12 cellular contexts compared by ENCODE assay signal in genomic region chr1:1426496-1426960, GRCh38. TPM values are rescaled to one million over a fixed set of nuclear protein-coding genes. Genes with fewer than 3 reads are reported as not detected.
DNase-seq lines count a peak whose midpoint lies in the region; TF ChIP-seq lines count a peak whose summit lies in the region.
"Had no signal": no experiment of that assay in that cellular context is flagged by ENCODE, and none has a peak within 500 bp of the region (broad histone marks: within the 10 kb centered on the region; RNA-seq: fewer than 3 reads in every experiment).

No MANE protein-coding gene starts in this region.

- POLR2A ChIA-PET in RWPE1 (lab: Yijun Ruan, JAX; ENCODE audit: low non-redundant PET) = no interaction called here

- H3K27me3 ChIP-seq in colonic mucosa = peaks cover 7% of the 10 kb centered on the region

- TF ChIP-seq CTCF in RWPE1 (conservative IDR thresholded peaks at IDR 0.05; ENCODE audit: low read depth) (no peak), progenitor cell of endocrine pancreas (IDR thresholded peaks at IDR 0.05; ENCODE audit: unreplicated experiment) (no peak), colonic mucosa (IDR thresholded peaks at IDR 0.05) (no peak)

- no peaks in the 10 kb centered on the region for H3K9me3 ChIP-seq in colonic mucosa
- H3K9me3 ChIP-seq: heart right ventricle, thoracic aorta had no signal

- no peaks in the 10 kb centered on the region for H3K36me3 Mint-ChIP-seq in progenitor cell of endocrine pancreas (ENCODE audit: insufficient read depth)

- H3K27me3 Mint-ChIP-seq in progenitor cell of endocrine pancreas = peaks cover 6% of the 10 kb centered on the region

- H3K9ac ChIP-seq in colonic mucosa (ENCODE audit: low read depth in 2 of 2, low read length in 2 of 2) = no peak overlapping the region

- H3K4me3 ChIP-seq in colonic mucosa = no peak overlapping the region
- H3K4me3 ChIP-seq: lung, thoracic aorta had no signal

- H3K4me1 ChIP-seq in colonic mucosa = no peaks in the 10 kb centered on the region

- no peak overlapping the region for H3K27ac Mint-ChIP-seq in progenitor cell of endocrine pancreas

- no peaks in the 10 kb centered on the region for H3K9me3 Mint-ChIP-seq in progenitor cell of endocrine pancreas (ENCODE audit: low read depth)

- intact Hi-C loops in colonic mucosa (cut with DNase I) = no loop called here

- H3K36me3 ChIP-seq in colonic mucosa = no peaks in the 10 kb centered on the region
- H3K36me3 ChIP-seq: heart right ventricle, thoracic aorta had no signal

- peaks cover 14% of the 10 kb centered on the region for H3K4me1 Mint-ChIP-seq in progenitor cell of endocrine pancreas (ENCODE audit: low read depth)

- H3K27ac ChIP-seq in RWPE1 (peak overlapping the region; percentile 75), colonic mucosa (no peak overlapping the region)
- H3K27ac ChIP-seq: heart right ventricle, thoracic aorta had no signal

- CTCF ChIA-PET in RWPE1 (lab: Yijun Ruan, JAX) = no interaction called here

- DNase-seq in DMS53 (lab: John Stamatoyannopoulos, UW) = peak; percentile 74
- no peak for DNase-seq in DMS53 treated with DMSO at 0.1 percent for 48 hours (lab: John Stamatoyannopoulos, UW; ENCODE audit: unreplicated experiment)
- DNase-seq in RWPE1 (ENCODE audit: low spot score) = no peak
- DNase-seq in hippocampal formation (lab: John Stamatoyannopoulos, UW) = peak; percentile 73 to 82
- DNase-seq in progenitor cell of endocrine pancreas (ENCODE audit: low spot score, unreplicated experiment) = no peak
- DNase-seq in colonic mucosa = no peak
- DNase-seq in activated effector memory CD4-positive, alpha-beta T cell treated with Interleukin-2 at 50 U/mL for 16 hours = no peak
- DNase-seq in NCI-H1930 (lab: John Stamatoyannopoulos, UW) = no peak
- DNase-seq: 8988T had no signal

- H3K4me3 Mint-ChIP-seq in progenitor cell of endocrine pancreas (ENCODE audit: low read depth) = peak overlapping the region; percentile 16

RNA-seq across cellular contexts. Expression of gene ANKRD65, which starts 5.5 kb away (rescaled TPM):
- total RNA-seq in progenitor cell of endocrine pancreas = 15.1 and 18.1 TPM in 2 replicates
- 1 to 10 TPM in 1 of 2 donors, under 1 TPM in 1; 0.57 to 2.0 TPM for total RNA-seq in colonic mucosa

RNA-seq across cellular contexts. Expression of gene VWA1, which starts 9.0 kb away (rescaled TPM):
- total RNA-seq in progenitor cell of endocrine pancreas (29.7 and 36.8 TPM in 2 replicates), colonic mucosa (10 to 100 TPM; 43.5 to 74.0 TPM)

RNA-seq across cellular contexts. Expression of gene MRPL20, which starts 19.4 kb away (rescaled TPM):
- total RNA-seq in progenitor cell of endocrine pancreas = 104 and 109 TPM in 2 replicates
- 100 to 1,000 TPM in 1 of 2 donors, 10 to 100 TPM in 1; 88.1 to 143 TPM for total RNA-seq in colonic mucosa

RNA-seq across cellular contexts. Expression of gene ATAD3C, which starts 23.0 kb away (rescaled TPM):
- total RNA-seq in progenitor cell of endocrine pancreas (1.6 and 1.9 TPM in 2 replicates), colonic mucosa (under 1 TPM; 0.16 to 0.64 TPM)

RNA-seq across cellular contexts. Expression of gene CCNL2, which starts 27.4 kb away (rescaled TPM):
- total RNA-seq in progenitor cell of endocrine pancreas = 381 and 386 TPM in 2 replicates
- 100 to 1,000 TPM in 1 of 2 donors, 10 to 100 TPM in 1; 92.3 to 104 TPM for total RNA-seq in colonic mucosa

Comparison
In these comparisons a context has a peak if more than half of its experiments do, and no peak if none do; other contexts are left out.
1. DNase-seq: peak in DMS53 (single experiment) and hippocampal formation (2 of 2); none in DMS53 treated with DMSO at 0.1 percent for 48 hours (single experiment), RWPE1 (single experiment), progenitor cell of endocrine pancreas (single experiment), colonic mucosa (single experiment), activated effector memory CD4-positive, alpha-beta T cell treated with Interleukin-2 at 50 U/mL for 16 hours (single experiment) and NCI-H1930 (0 of 2).